Comparison of ENCODE assay signal across 16 cellular contexts in the genomic region with DNA sequence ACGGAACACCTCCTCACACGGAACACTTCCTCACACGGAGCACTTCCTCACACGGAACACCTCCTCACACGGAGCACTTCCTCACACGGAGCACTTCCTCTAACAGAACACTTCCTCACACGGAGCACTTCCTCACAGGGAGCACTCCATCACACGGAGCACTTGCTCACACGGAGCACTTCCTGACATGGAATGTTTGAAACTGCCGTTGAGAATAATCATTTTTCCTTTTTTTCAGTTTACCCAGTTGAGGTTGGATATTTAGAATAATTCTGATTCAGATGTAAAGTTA. TPM values are rescaled to one million over a fixed set of nuclear protein-coding genes. Genes with fewer than 3 reads are reported as not detected.
DNase-seq lines count a peak whose midpoint lies in the region; ATAC-seq, FAIRE-seq and TF ChIP-seq lines count a peak whose summit lies in the region.
"Had no signal": no experiment of that assay in that cellular context is flagged by ENCODE, and none has a peak within 500 bp of the region (broad histone marks: within the 10 kb centered on the region; RNA-seq: fewer than 3 reads in every experiment).

No MANE protein-coding gene starts in this region.

- H3K27ac ChIP-seq in K562 (ENCODE audit: extremely low read depth, low read depth, low read length): no peak overlapping the region
- H3K27ac ChIP-seq: 22Rv1, BLaER1 had no signal

- no peak overlapping the region for H3K4me2 ChIP-seq in K562 (ENCODE audit: insufficient read depth, low read length)
- H3K4me2 ChIP-seq: BLaER1 had no signal

- BruUV-seq in K562 (replicated peaks; lab: Mats Ljungman, UMichigan): no TSS peak

- no peaks in the 10 kb centered on the region for H3K9me1 ChIP-seq in K562 (ENCODE audit: control insufficient read depth, insufficient read depth, low read length)

- no peak overlapping the region for H3K9ac ChIP-seq in K562 (ENCODE audit: insufficient read depth in 1 of 2, low read depth in 2 of 2, low read length in 2 of 2)
- H3K9ac ChIP-seq: BLaER1 had no signal

- intact Hi-C loops in K562 (cut with micrococcal nuclease): no loop called here

- no peak for ATAC-seq in K562
- no peak for ATAC-seq in GM19463 (IDR thresholded peaks at IDR 0.05; ENCODE audit: unreplicated experiment)

- no peak for FAIRE-seq in K562 (lab: Jason Lieb, UNC)

- H2AFZ ChIP-seq in K562 (ENCODE audit: low read depth, low read length): no peak overlapping the region

- no peaks in the 10 kb centered on the region for H4K20me1 ChIP-seq in K562 (replicated peaks; ENCODE audit: control insufficient read depth, insufficient read depth, low read length)

- TF ChIP-seq EP300 in K562 (IDR thresholded peaks at IDR 0.05; ENCODE audit: low read length): no peak

- DNase-seq in NOMO-1 treated with DMSO at 0.1 percent for 48 hours (lab: John Stamatoyannopoulos, UW; ENCODE audit: unreplicated experiment): peak; percentile 3
- no peak for DNase-seq in NOMO-1 treated with dmso at 0.1 percent for 144 hours (lab: John Stamatoyannopoulos, UW; ENCODE audit: unreplicated experiment)
- peak; percentile 30 for DNase-seq in MV-4-11 (lab: John Stamatoyannopoulos, UW)
- no peak for DNase-seq in K562 (ENCODE audit: extremely low read depth in 1 of 4, low spot score in 3 of 4)
- DNase-seq in GOT3 (lab: John Stamatoyannopoulos, UW): no peak
- DNase-seq in T-helper 1 cell: no peak
- DNase-seq: CD4-positive, CD25-positive, alpha-beta regulatory T cell; DMS53; HCEC 1CT had no signal

- no peaks in the 10 kb centered on the region for H3K79me2 ChIP-seq in K562 (ENCODE audit: control insufficient read depth, insufficient read depth, low read length)

- TF ChIP-seq CTCF in K562 (IDR thresholded peaks at IDR 0.05 in 2 of 3, conservative IDR thresholded peaks at IDR 0.05 in 1 of 3; ENCODE audit: insufficient read depth in 2 of 3, low read depth in 1 of 3, low read length in 3 of 3): no peak

- no peak for TF ChIP-seq RAD21 in K562 (CRISPR knock-in tag; conservative IDR thresholded peaks at IDR 0.05 in 1 of 2, IDR thresholded peaks at IDR 0.05 in 1 of 2)

- no peaks in the 10 kb centered on the region for H3K9me3 ChIP-seq in K562 (replicated peaks; ENCODE audit: control insufficient read depth, insufficient read depth, low read depth, low read length)
- H3K9me3 ChIP-seq: BLaER1 had no signal

- POLR2A ChIA-PET in K562 (lab: Yijun Ruan, JAX): no interaction called here

- CTCF ChIA-PET in K562 (lab: Yijun Ruan, JAX; ENCODE audit: low intra/inter-chr PET ratio): no interaction called here

- WGBS in K562 (ENCODE audit: insufficient coverage, low coverage, missing lambda C conversion rate): 90% methylated on average over 8 of the region's 10 CpGs

- no peaks in the 10 kb centered on the region for H3K27me3 ChIP-seq in K562 (ENCODE audit: control insufficient read depth in 2 of 2, insufficient read depth in 2 of 2, low read length in 2 of 2)
- H3K27me3 ChIP-seq: BLaER1 had no signal

- in situ Hi-C loops in K562 (cut with MboI): loop anchor here (10.0 kb wide), 1 partner anchor 229 kb away; a partner anchor contains a TSS

- H3K36me3 ChIP-seq in K562 (ENCODE audit: control insufficient read depth, insufficient read depth, low read length): peaks cover 76% of the 10 kb centered on the region; the same call in 2 of the 3 replicates

- no peak overlapping the region for H3K4me3 ChIP-seq in K562
- H3K4me3 ChIP-seq: BLaER1 had no signal

- H3K4me1 ChIP-seq in K562 (replicated peaks in 1 of 2; ENCODE audit: control insufficient read depth in 2 of 2, insufficient read depth in 2 of 2, low read length in 2 of 2): peaks cover 0 to 3% of the 10 kb centered on the region in 2 experiments; a peak in 1 of 5 replicates

- no peak for TF ChIP-seq POLR2A in K562 (conservative IDR thresholded peaks at IDR 0.05)

TF ChIP-seq in K562, 482 proteins besides CTCF, POLR2A, EP300 and RAD21 (continues in another document):
- TF ChIP-seq ETV6 (IDR thresholded peaks at IDR 0.05; ENCODE audit: borderline replicate concordance in 1 of 2, low read depth in 2 of 2, low read length in 1 of 2) (peak; percentile 54 to 77; a peak in 1 of 4 replicates), ETV6 (CRISPR knock-in tag; IDR thresholded peaks at IDR 0.05; ENCODE audit: borderline replicate concordance) (no peak), ZNF57 (CRISPR knock-in tag; IDR thresholded peaks at IDR 0.05) (no peak), TARDBP (IDR thresholded peaks at IDR 0.05) (no peak), SPI1 (IDR thresholded peaks at IDR 0.05; ENCODE audit: borderline replicate concordance, low read depth, low read length) (peak; percentile 38; the same call in 1 of the 2 replicates), ATF1 (CRISPR knock-in tag; IDR thresholded peaks at IDR 0.05) (no peak), ATF1 (tag; IDR thresholded peaks at IDR 0.05) (no peak)
- TF ChIP-seq, protein P1, sequence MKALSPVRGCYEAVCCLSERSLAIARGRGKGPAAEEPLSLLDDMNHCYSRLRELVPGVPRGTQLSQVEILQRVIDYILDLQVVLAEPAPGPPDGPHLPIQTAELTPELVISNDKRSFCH (CRISPR knock-in tag; IDR thresholded peaks at IDR 0.05): no peak
- TF ChIP-seq, protein P1 (tag; IDR thresholded peaks at IDR 0.05): no peak

RNA-seq across cellular contexts. Expression of a gene that starts 13.5 kb away (rescaled TPM):
- 98.5 and 154 TPM in 2 replicates for total RNA-seq in K562 (2011; cell fraction: chromatin; rRNA removed; ENCODE audit: low replicate concordance)
- 72.6 and 96.6 TPM in 2 replicates for total RNA-seq in K562 (2011; cell fraction: nucleolus; rRNA removed)
- total RNA-seq in K562 (2011; cell fraction: nucleoplasm; rRNA removed): 78.2 and 78.3 TPM in 2 replicates
- 14.6 and 21.3 TPM in 2 replicates for total RNA-seq in K562 (2014; rRNA removed)
- total RNA-seq in K562 (2014; rRNA removed; fragmentation: Illumina TruSeq; extraction: Trizol): 8.6 TPM in 2 replicates
- total RNA-seq in K562 (2015; rRNA removed; fragmentation: Illumina TruSeq; extraction: Trizol): 15.6 and 15.7 TPM in 2 replicates
- 23.4 and 23.5 TPM in 2 replicates for total RNA-seq in K562 (2021)
- 15.3 and 21.6 TPM in 2 replicates for polyA plus RNA-seq in K562 (2011; rRNA removed)
- polyA plus RNA-seq in K562 (2011; cell fraction: cytosol; rRNA removed): 16.0 and 17.4 TPM in 2 replicates
- polyA plus RNA-seq in K562 (2011; cell fraction: nucleus; rRNA removed): 117 and 121 TPM in 2 replicates
- 22.0 and 30.6 TPM in 2 replicates for polyA plus RNA-seq in K562 (2012)
- 13.7 and 15.3 TPM in 2 replicates for polyA plus RNA-seq in K562 (2014; fragmentation: Illumina TruSeq; extraction: Trizol)
- polyA plus RNA-seq in K562 (2014; fragmentation: Nextera tagmentation; extraction: Ambion mirVana): 1 to 10 TPM; 1.8 to 2.1 TPM
- 15.4 and 18.2 TPM in 2 replicates for polyA plus RNA-seq in K562 (2014; rRNA removed)
- 9.2 and 14.3 TPM in 2 replicates for polyA minus RNA-seq in K562 (2011; rRNA and poly(A)+ RNA removed)
- polyA minus RNA-seq in K562 (2011; cell fraction: cytosol; rRNA and poly(A)+ RNA removed): 6.6 and 8.9 TPM in 2 replicates
- 11.7 and 17.9 TPM in 2 replicates for polyA minus RNA-seq in K562 (2011; cell fraction: nucleus; rRNA and poly(A)+ RNA removed)

RNA-seq across cellular contexts. Expression of a gene that starts 14.8 kb away (rescaled TPM):
- 22.3 and 45.1 TPM in 2 replicates for total RNA-seq in K562 (2011; cell fraction: chromatin; rRNA removed; ENCODE audit: low replicate concordance)
- 32.7 and 35.9 TPM in 2 replicates for total RNA-seq in K562 (2011; cell fraction: nucleolus; rRNA removed)
- 26.6 and 29.1 TPM in 2 replicates for total RNA-seq in K562 (2011; cell fraction: nucleoplasm; rRNA removed)
- 25.6 and 27.5 TPM in 2 replicates for total RNA-seq in K562 (2014; rRNA removed)
- total RNA-seq in K562 (2014; rRNA removed; fragmentation: Illumina TruSeq; extraction: Trizol): 6.4 and 7.5 TPM in 2 replicates
- total RNA-seq in K562 (2015; rRNA removed; fragmentation: Illumina TruSeq; extraction: Trizol): 16.1 and 16.2 TPM in 2 replicates
- total RNA-seq in K562 (2021): 16.9 and 19.8 TPM in 2 replicates
- 16.4 and 17.2 TPM in 2 replicates for polyA plus RNA-seq in K562 (2011; rRNA removed)
- polyA plus RNA-seq in K562 (2011; cell fraction: cytosol; rRNA removed): 18.3 and 27.1 TPM in 2 replicates
- 22.7 and 38.5 TPM in 2 replicates for polyA plus RNA-seq in K562 (2011; cell fraction: nucleus; rRNA removed)
- polyA plus RNA-seq in K562 (2012): 18.1 and 20.7 TPM in 2 replicates
- polyA plus RNA-seq in K562 (2014; fragmentation: Illumina TruSeq; extraction: Trizol): 13.2 and 21.3 TPM in 2 replicates
- under 1 TPM; 0.27 to 0.48 TPM for polyA plus RNA-seq in K562 (2014; fragmentation: Nextera tagmentation; extraction: Ambion mirVana)
- polyA plus RNA-seq in K562 (2014; rRNA removed): 20.3 and 25.2 TPM in 2 replicates
- 7.2 and 10.9 TPM in 2 replicates for polyA minus RNA-seq in K562 (2011; rRNA and poly(A)+ RNA removed)
- 9.7 and 10.8 TPM in 2 replicates for polyA minus RNA-seq in K562 (2011; cell fraction: cytosol; rRNA and poly(A)+ RNA removed)
- 10.2 and 12.7 TPM in 2 replicates for polyA minus RNA-seq in K562 (2011; cell fraction: nucleus; rRNA and poly(A)+ RNA removed)

RNA-seq across cellular contexts. Expression of a gene that starts 29.1 kb away (rescaled TPM):
- total RNA-seq in K562 (2011; cell fraction: chromatin; rRNA removed; ENCODE audit: low replicate concordance): not detected in 2 replicates
- not detected in 2 replicates for total RNA-seq in K562 (2011; cell fraction: nucleolus; rRNA removed)
- total RNA-seq in K562 (2011; cell fraction: nucleoplasm; rRNA removed): not detected in 2 replicates
- total RNA-seq in K562 (2014; rRNA removed) (not detected in 2 replicates), K562 (2014; rRNA removed; fragmentation: Illumina TruSeq; extraction: Trizol) (not detected in 2 replicates), K562 (2015; rRNA removed; fragmentation: Illumina TruSeq; extraction: Trizol) (not detected in 2 replicates), K562 (2021) (not detected in 2 replicates)
- polyA plus RNA-seq in K562 (2011; rRNA removed) (not detected in 2 replicates), K562 (2014; fragmentation: Illumina TruSeq; extraction: Trizol) (not detected in 2 replicates), K562 (2014; fragmentation: Nextera tagmentation; extraction: Ambion mirVana) (not detected), K562 (2014; rRNA removed) (not detected in 2 replicates)
- polyA plus RNA-seq in K562 (2011; cell fraction: cytosol; rRNA removed): not detected in 2 replicates
- polyA plus RNA-seq in K562 (2011; cell fraction: nucleus; rRNA removed): not detected in 2 replicates
- not detected in 2 replicates for polyA plus RNA-seq in K562 (2012)
- polyA minus RNA-seq in K562 (2011; rRNA and poly(A)+ RNA removed): not detected in 2 replicates
- polyA minus RNA-seq in K562 (2011; cell fraction: cytosol; rRNA and poly(A)+ RNA removed): not detected in 2 replicates
- not detected in 2 replicates for polyA minus RNA-seq in K562 (2011; cell fraction: nucleus; rRNA and poly(A)+ RNA removed)
- total RNA-seq: A673; CD4-positive, CD25-positive, alpha-beta regulatory T cell; Daoy; H4 had no signal
- polyA plus RNA-seq: CD4-positive, CD25-positive, alpha-beta regulatory T cell; IgD-negative memory B cell had no signal

Comparison
In these comparisons a context has a peak if more than half of its experiments do, and no peak if none do; other contexts are left out.
1. DNase-seq: peak in NOMO-1 treated with DMSO at 0.1 percent for 48 hours (single experiment) and MV-4-11 (single experiment); none in NOMO-1 treated with dmso at 0.1 percent for 144 hours (single experiment), K562 (0 of 4), GOT3 (single experiment) and T-helper 1 cell (0 of 5).